ENCODE assay signal across 23 cellular contexts in genomic region chr22:39893526-39893925, GRCh38. TPM values are rescaled to one million over a fixed set of nuclear protein-coding genes. Genes with fewer than 3 reads are reported as not detected.
"Had no signal": no experiment of that assay in that cellular context is flagged by ENCODE, and none has a peak within 500 bp of the region (broad histone marks: within the 10 kb centered on the region; RNA-seq: fewer than 3 reads in every experiment).

TSS of gene ENTHD1 (minus strand) at chr22:39893760. CDS start at chr22:39887748, 6,012 bp downstream.

- H3K27ac ChIP-seq: foreskin keratinocyte, left ventricle myocardium inferior, pancreas, psoas muscle, right atrium auricular region, tibial nerve, WERI-Rb-1 had no signal

- FAIRE-seq: endometrium, pancreas, TTC549 had no signal

- H3K4me1 ChIP-seq: foreskin keratinocyte, pancreas, psoas muscle, right atrium auricular region had no signal

- ATAC-seq: foreskin keratinocyte; naive thymus-derived CD4-positive, alpha-beta T cell; pancreas; psoas muscle; stimulated activated naive CD8-positive, alpha-beta T cell treated with anti-CD3 and anti-CD28 coated beads, Interleukin-15, amount 100 ng/mL, for 72 hours had no signal

- DNase-seq: activated CD4-positive, alpha-beta T cell treated with anti-CD3 and anti-CD28 coated beads for 1 hour; activated naive CD4-positive, alpha-beta T cell treated with Interleukin-2 at 50 U/mL for 16 hours; activated T-cell treated with anti-CD3 and anti-CD28 coated beads, Interleukin-2, amount 50 U/mL, for 48 hours; aorta; erythroblast; foreskin keratinocyte; left ventricle myocardium inferior; naive thymus-derived CD4-positive, alpha-beta T cell; pancreas; stimulated activated CD4-positive, alpha-beta T cell treated with anti-CD3 and anti-CD28 coated beads, Interleukin-4, amount 100 ng/mL, for 24 hours; stimulated activated naive CD8-positive, alpha-beta T cell treated with anti-CD3 and anti-CD28 coated beads, Interleukin-15, amount 100 ng/mL, for 72 hours; T-helper 1 cell; WERI-Rb-1 had no signal

- H3K36me3 ChIP-seq: left ventricle myocardium inferior, pancreas, right atrium auricular region, tibial nerve, WERI-Rb-1 had no signal

- H3K9me3 ChIP-seq: left ventricle myocardium inferior, pancreas, psoas muscle, right atrium auricular region, tibial nerve had no signal

- H3K27me3 ChIP-seq: pancreas, right atrium auricular region, tibial nerve had no signal

- H3K4me3 ChIP-seq: left ventricle myocardium inferior, pancreas, psoas muscle, right atrium auricular region, tibial nerve had no signal

RNA-seq across cellular contexts. Expression of gene ENTHD1, which starts in this region (rescaled TPM):
- total RNA-seq: cardiac septum, chondrocyte, fibroblast of lung, foreskin keratinocyte, glomerular endothelial cell, left ventricle myocardium inferior, lung microvascular endothelial cell, pancreas, psoas muscle, right atrium auricular region had no signal
- polyA plus RNA-seq: aorta, fibroblast of lung, foreskin keratinocyte, psoas muscle had no signal
